ENCODE assay signal across 1 cellular context in the genomic region with DNA sequence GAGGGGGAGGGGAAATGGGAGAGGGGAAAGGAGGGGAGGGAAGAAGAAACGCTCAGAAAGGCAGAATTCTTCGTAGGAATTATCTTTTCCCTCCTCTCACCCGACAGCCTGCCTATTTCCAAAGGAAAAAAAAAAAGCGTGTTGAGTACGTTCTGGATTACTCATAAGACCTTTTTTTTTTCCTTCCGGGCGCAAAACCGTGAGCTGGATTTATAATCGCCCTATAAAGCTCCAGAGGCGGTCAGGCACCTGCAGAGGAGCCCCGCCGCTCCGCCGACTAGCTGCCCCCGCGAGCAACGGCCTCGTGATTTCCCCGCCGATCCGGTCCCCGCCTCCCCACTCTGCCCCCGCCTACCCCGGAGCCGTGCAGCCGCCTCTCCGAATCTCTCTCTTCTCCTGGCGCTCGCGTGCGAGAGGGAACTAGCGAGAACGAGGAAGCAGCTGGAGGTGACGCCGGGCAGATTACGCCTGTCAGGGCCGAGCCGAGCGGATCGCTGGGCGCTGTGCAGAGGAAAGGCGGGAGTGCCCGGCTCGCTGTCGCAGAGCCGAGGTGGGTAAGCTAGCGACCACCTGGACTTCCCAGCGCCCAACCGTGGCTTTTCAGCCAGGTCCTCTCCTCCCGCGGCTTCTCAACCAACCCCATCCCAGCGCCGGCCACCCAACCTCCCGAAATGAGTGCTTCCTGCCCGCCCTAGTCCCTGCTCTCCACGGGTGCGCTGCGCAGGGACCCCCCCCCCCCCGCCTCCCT.
A peak's percentile ranks its signal among the peaks of the same experiment; 100 is the strongest.
TF ChIP-seq lines count a peak whose summit lies in the region.

TSS of gene GAD1 (plus strand) at position 389 of the 748 bp plus-strand sequence. CDS start 1,705 bp downstream, outside the sequence.

TF ChIP-seq in K562, 482 proteins besides CTCF, POLR2A, EP300 and RAD21 (continued from another document and continues in another):
- TF ChIP-seq, protein P1, sequence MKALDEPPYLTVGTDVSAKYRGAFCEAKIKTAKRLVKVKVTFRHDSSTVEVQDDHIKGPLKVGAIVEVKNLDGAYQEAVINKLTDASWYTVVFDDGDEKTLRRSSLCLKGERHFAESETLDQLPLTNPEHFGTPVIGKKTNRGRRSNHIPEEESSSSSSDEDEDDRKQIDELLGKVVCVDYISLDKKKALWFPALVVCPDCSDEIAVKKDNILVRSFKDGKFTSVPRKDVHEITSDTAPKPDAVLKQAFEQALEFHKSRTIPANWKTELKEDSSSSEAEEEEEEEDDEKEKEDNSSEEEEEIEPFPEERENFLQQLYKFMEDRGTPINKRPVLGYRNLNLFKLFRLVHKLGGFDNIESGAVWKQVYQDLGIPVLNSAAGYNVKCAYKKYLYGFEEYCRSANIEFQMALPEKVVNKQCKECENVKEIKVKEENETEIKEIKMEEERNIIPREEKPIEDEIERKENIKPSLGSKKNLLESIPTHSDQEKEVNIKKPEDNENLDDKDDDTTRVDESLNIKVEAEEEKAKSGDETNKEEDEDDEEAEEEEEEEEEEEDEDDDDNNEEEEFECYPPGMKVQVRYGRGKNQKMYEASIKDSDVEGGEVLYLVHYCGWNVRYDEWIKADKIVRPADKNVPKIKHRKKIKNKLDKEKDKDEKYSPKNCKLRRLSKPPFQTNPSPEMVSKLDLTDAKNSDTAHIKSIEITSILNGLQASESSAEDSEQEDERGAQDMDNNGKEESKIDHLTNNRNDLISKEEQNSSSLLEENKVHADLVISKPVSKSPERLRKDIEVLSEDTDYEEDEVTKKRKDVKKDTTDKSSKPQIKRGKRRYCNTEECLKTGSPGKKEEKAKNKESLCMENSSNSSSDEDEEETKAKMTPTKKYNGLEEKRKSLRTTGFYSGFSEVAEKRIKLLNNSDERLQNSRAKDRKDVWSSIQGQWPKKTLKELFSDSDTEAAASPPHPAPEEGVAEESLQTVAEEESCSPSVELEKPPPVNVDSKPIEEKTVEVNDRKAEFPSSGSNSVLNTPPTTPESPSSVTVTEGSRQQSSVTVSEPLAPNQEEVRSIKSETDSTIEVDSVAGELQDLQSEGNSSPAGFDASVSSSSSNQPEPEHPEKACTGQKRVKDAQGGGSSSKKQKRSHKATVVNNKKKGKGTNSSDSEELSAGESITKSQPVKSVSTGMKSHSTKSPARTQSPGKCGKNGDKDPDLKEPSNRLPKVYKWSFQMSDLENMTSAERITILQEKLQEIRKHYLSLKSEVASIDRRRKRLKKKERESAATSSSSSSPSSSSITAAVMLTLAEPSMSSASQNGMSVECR (CRISPR knock-in tag; IDR thresholded peaks at IDR 0.05): no peak; the same call in 1 of the 2 replicates
- TF ChIP-seq PRMT5 (CRISPR knock-in tag; IDR thresholded peaks at IDR 0.05) (no peak), MYC (IDR thresholded peaks at IDR 0.05; ENCODE audit: low read depth, low read length) (peak; percentile 55; the same call in 1 of the 2 replicates), MYC (CRISPR knock-in tag; IDR thresholded peaks at IDR 0.05; ENCODE audit: borderline replicate concordance, low read depth) (no peak), HMGN3 (IDR thresholded peaks at IDR 0.05; ENCODE audit: borderline replicate concordance, extremely low read depth, insufficient read length, low read depth, low read length) (peak; percentile 59), SMAD4 (CRISPR knock-in tag; conservative IDR thresholded peaks at IDR 0.05) (no peak), TAF7 (tag; IDR thresholded peaks at IDR 0.05) (no peak), ZNF589 (CRISPR knock-in tag; IDR thresholded peaks at IDR 0.05; ENCODE audit: low read depth) (no peak), ZNF175 (CRISPR knock-in tag; IDR thresholded peaks at IDR 0.05; ENCODE audit: low read depth) (no peak), PCBP2 (IDR thresholded peaks at IDR 0.05; ENCODE audit: low read depth, low read length, poor library complexity, severe bottlenecking) (no peak), TEAD4 (IDR thresholded peaks at IDR 0.05; ENCODE audit: low read length) (no peak; the same call in 1 of the 2 replicates), TEAD4 (CRISPR knock-in tag; IDR thresholded peaks at IDR 0.05; ENCODE audit: borderline replicate concordance) (no peak), ESRRA (IDR thresholded peaks at IDR 0.05; ENCODE audit: borderline replicate concordance, low read depth) (no peak), SPI1 (IDR thresholded peaks at IDR 0.05; ENCODE audit: borderline replicate concordance, low read depth, low read length) (no peak), TGIF2 (CRISPR knock-in tag; IDR thresholded peaks at IDR 0.05) (no peak), ZNF75A (CRISPR knock-in tag; IDR thresholded peaks at IDR 0.05) (no peak), XRCC5 (IDR thresholded peaks at IDR 0.05; ENCODE audit: low read depth, low read length) (no peak), ZNF79 (CRISPR knock-in tag; IDR thresholded peaks at IDR 0.05; ENCODE audit: low read depth) (no peak), BCOR (IDR thresholded peaks at IDR 0.05) (peak; percentile 71), TOE1 (IDR thresholded peaks at IDR 0.05; ENCODE audit: borderline replicate concordance) (peak; percentile 55; the same call in 1 of the 2 replicates), TOE1 (CRISPR knock-in tag; IDR thresholded peaks at IDR 0.05; ENCODE audit: borderline replicate concordance, low read depth) (no peak), ZNF12 (CRISPR knock-in tag; IDR thresholded peaks at IDR 0.05) (no peak), ZNF766 (CRISPR knock-in tag; conservative IDR thresholded peaks at IDR 0.05) (0 out of 2 replicates have a peak, but pooled peaks have one; percentile 52), FOSL1 (tag; conservative IDR thresholded peaks at IDR 0.05) (0 out of 2 replicates have a peak, but pooled peaks have one; percentile 20), CSDE1 (IDR thresholded peaks at IDR 0.05) (no peak), MCM3 (IDR thresholded peaks at IDR 0.05) (no peak), NR2F6 (CRISPR knock-in tag; IDR thresholded peaks at IDR 0.05) (no peak), TSHZ1 (CRISPR knock-in tag; IDR thresholded peaks at IDR 0.05) (no peak), ZNF217 (CRISPR knock-in tag; IDR thresholded peaks at IDR 0.05) (no peak), LARP7 (IDR thresholded peaks at IDR 0.05) (no peak), SRF (CRISPR knock-in tag; IDR thresholded peaks at IDR 0.05) (no peak), THAP7 (CRISPR knock-in tag; IDR thresholded peaks at IDR 0.05) (no peak), POU5F1 (IDR thresholded peaks at IDR 0.05; ENCODE audit: borderline replicate concordance, low read depth, low read length, partially characterized antibody) (no peak), ZNF41 (CRISPR knock-in tag; conservative IDR thresholded peaks at IDR 0.05) (no peak), RAD51 (IDR thresholded peaks at IDR 0.05; ENCODE audit: borderline replicate concordance, low read depth) (no peak), CHD1 (IDR thresholded peaks at IDR 0.05; ENCODE audit: low read length) (no peak)
- TF ChIP-seq, protein P2, sequence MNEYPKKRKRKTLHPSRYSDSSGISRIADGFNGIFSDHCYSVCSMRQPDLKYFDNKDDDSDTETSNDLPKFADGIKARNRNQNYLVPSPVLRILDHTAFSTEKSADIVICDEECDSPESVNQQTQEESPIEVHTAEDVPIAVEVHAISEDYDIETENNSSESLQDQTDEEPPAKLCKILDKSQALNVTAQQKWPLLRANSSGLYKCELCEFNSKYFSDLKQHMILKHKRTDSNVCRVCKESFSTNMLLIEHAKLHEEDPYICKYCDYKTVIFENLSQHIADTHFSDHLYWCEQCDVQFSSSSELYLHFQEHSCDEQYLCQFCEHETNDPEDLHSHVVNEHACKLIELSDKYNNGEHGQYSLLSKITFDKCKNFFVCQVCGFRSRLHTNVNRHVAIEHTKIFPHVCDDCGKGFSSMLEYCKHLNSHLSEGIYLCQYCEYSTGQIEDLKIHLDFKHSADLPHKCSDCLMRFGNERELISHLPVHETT (CRISPR knock-in tag; conservative IDR thresholded peaks at IDR 0.05 in 1 of 2, IDR thresholded peaks at IDR 0.05 in 1 of 2): peak in 1 of 2 experiments; percentile 70; a peak in 1 of 4 replicates
- TF ChIP-seq, protein P3, sequence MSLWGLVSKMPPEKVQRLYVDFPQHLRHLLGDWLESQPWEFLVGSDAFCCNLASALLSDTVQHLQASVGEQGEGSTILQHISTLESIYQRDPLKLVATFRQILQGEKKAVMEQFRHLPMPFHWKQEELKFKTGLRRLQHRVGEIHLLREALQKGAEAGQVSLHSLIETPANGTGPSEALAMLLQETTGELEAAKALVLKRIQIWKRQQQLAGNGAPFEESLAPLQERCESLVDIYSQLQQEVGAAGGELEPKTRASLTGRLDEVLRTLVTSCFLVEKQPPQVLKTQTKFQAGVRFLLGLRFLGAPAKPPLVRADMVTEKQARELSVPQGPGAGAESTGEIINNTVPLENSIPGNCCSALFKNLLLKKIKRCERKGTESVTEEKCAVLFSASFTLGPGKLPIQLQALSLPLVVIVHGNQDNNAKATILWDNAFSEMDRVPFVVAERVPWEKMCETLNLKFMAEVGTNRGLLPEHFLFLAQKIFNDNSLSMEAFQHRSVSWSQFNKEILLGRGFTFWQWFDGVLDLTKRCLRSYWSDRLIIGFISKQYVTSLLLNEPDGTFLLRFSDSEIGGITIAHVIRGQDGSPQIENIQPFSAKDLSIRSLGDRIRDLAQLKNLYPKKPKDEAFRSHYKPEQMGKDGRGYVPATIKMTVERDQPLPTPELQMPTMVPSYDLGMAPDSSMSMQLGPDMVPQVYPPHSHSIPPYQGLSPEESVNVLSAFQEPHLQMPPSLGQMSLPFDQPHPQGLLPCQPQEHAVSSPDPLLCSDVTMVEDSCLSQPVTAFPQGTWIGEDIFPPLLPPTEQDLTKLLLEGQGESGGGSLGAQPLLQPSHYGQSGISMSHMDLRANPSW (CRISPR knock-in tag; IDR thresholded peaks at IDR 0.05): no peak
- TF ChIP-seq, protein P4, sequence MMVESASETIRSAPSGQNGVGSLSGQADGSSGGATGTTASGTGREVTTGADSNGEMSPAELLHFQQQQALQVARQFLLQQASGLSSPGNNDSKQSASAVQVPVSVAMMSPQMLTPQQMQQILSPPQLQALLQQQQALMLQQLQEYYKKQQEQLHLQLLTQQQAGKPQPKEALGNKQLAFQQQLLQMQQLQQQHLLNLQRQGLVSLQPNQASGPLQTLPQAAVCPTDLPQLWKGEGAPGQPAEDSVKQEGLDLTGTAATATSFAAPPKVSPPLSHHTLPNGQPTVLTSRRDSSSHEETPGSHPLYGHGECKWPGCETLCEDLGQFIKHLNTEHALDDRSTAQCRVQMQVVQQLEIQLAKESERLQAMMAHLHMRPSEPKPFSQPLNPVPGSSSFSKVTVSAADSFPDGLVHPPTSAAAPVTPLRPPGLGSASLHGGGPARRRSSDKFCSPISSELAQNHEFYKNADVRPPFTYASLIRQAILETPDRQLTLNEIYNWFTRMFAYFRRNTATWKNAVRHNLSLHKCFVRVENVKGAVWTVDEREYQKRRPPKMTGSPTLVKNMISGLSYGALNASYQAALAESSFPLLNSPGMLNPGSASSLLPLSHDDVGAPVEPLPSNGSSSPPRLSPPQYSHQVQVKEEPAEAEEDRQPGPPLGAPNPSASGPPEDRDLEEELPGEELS (CRISPR knock-in tag; IDR thresholded peaks at IDR 0.05; ENCODE audit: borderline replicate concordance): no peak
- TF ChIP-seq, protein P5, sequence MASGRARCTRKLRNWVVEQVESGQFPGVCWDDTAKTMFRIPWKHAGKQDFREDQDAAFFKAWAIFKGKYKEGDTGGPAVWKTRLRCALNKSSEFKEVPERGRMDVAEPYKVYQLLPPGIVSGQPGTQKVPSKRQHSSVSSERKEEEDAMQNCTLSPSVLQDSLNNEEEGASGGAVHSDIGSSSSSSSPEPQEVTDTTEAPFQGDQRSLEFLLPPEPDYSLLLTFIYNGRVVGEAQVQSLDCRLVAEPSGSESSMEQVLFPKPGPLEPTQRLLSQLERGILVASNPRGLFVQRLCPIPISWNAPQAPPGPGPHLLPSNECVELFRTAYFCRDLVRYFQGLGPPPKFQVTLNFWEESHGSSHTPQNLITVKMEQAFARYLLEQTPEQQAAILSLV (tag; IDR thresholded peaks at IDR 0.05): no peak
